Comparison of ENCODE assay signal across 9 cellular contexts in genomic region chr5:149937610-149938009, GRCh38. TPM values are rescaled to one million over a fixed set of nuclear protein-coding genes. Genes with fewer than 3 reads are reported as not detected.
DNase-seq lines count a peak whose midpoint lies in the region; ATAC-seq, FAIRE-seq and TF ChIP-seq lines count a peak whose summit lies in the region.
"Had no signal": no experiment of that assay in that cellular context is flagged by ENCODE, and none has a peak within 500 bp of the region (broad histone marks: within the 10 kb centered on the region; RNA-seq: fewer than 3 reads in every experiment).

No MANE protein-coding gene starts in this region.

- peaks cover 2% of the 10 kb centered on the region for H3K4me1 Mint-ChIP-seq in glutamatergic neuron (ENCODE audit: low read depth, unreplicated experiment)

- intact Hi-C loops in right cardiac atrium (cut with DNase I): no loop called here

- H3K27ac Mint-ChIP-seq in glutamatergic neuron (ENCODE audit: unreplicated experiment): no peak overlapping the region

- WGBS in right cardiac atrium: 79% methylated on average over 1 of the region's 1 CpG

- DNase-seq in cardiac muscle cell (ENCODE audit: low read depth in 1 of 2, low spot score in 1 of 2) (no peak), right cardiac atrium (no peak), NCI-H510A treated with DMSO at 0.1 percent for 48 hours (lab: John Stamatoyannopoulos, UW) (peak; percentile 97), bronchial epithelial cell (ENCODE audit: low read depth) (peak; percentile 87), thoracic aorta (ENCODE audit: low spot score) (no peak), GM12891 (ENCODE audit: insufficient read length, low spot score) (no peak), glutamatergic neuron (no peak)
- DNase-seq in activated CD4-positive, CD25-positive, alpha-beta regulatory T cell treated with anti-CD3 and anti-CD28 coated beads, Interleukin-2, amount 50 U/mL, for 72 hours: no peak

- no peak for TF ChIP-seq POLR2A in GM12891 (IDR thresholded peaks at IDR 0.05; ENCODE audit: low read depth, low read length)

- ATAC-seq in right cardiac atrium: no peak
- ATAC-seq in thoracic aorta (ENCODE audit: insufficient number of reproducible peaks, low FRiP score, low read depth): no peak

- H3K9me3 ChIP-seq in cardiac muscle cell (ENCODE audit: low read depth) (no peaks in the 10 kb centered on the region), right cardiac atrium (ENCODE audit: control insufficient read depth, low read length) (no peaks in the 10 kb centered on the region), thoracic aorta (no peaks in the 10 kb centered on the region)

- H3K4me1 ChIP-seq in cardiac muscle cell (ENCODE audit: low read depth) (peaks cover 20% of the 10 kb centered on the region), right cardiac atrium (ENCODE audit: control insufficient read depth, insufficient read depth, low read length) (no peaks in the 10 kb centered on the region), thoracic aorta (ENCODE audit: control insufficient read depth in 1 of 2, low read depth in 2 of 2) (peaks cover 27 to 55% of the 10 kb centered on the region in 2 donors)

- H3K27me3 Mint-ChIP-seq in glutamatergic neuron (ENCODE audit: unreplicated experiment): peaks cover 6% of the 10 kb centered on the region

- peak overlapping the region; percentile 73 for H3K27ac ChIP-seq in cardiac muscle cell
- H3K27ac ChIP-seq in right cardiac atrium (ENCODE audit: low read length): no peak overlapping the region
- peak overlapping the region; percentile 60 to 79 for H3K27ac ChIP-seq in thoracic aorta

- H3K4me3 ChIP-seq in cardiac muscle cell (no peak overlapping the region), right cardiac atrium (ENCODE audit: low read length) (no peak overlapping the region), bronchial epithelial cell (ENCODE audit: low read depth, low read length) (no peak overlapping the region), thoracic aorta (no peak overlapping the region)

- no peak for TF ChIP-seq CTCF in cardiac muscle cell (IDR thresholded peaks at IDR 0.05; ENCODE audit: low read depth, low read length)
- no peak for TF ChIP-seq CTCF in bronchial epithelial cell (IDR thresholded peaks at IDR 0.05; ENCODE audit: insufficient read depth, low read length, severe bottlenecking)
- TF ChIP-seq CTCF in thoracic aorta (IDR thresholded peaks at IDR 0.05): no peak
- TF ChIP-seq CTCF in glutamatergic neuron (IDR thresholded peaks at IDR 0.05; ENCODE audit: partially characterized antibody, unreplicated experiment): no peak

- no peaks in the 10 kb centered on the region for H3K27me3 ChIP-seq in cardiac muscle cell
- H3K27me3 ChIP-seq in right cardiac atrium (ENCODE audit: control insufficient read depth, insufficient read depth): no peaks in the 10 kb centered on the region
- no peaks in the 10 kb centered on the region for H3K27me3 ChIP-seq in bronchial epithelial cell (ENCODE audit: control insufficient read depth, insufficient read depth, low read length)
- no peaks in the 10 kb centered on the region for H3K27me3 ChIP-seq in thoracic aorta (replicated peaks; ENCODE audit: insufficient read depth)

- H3K36me3 ChIP-seq in cardiac muscle cell: no peaks in the 10 kb centered on the region
- no peaks in the 10 kb centered on the region for H3K36me3 ChIP-seq in bronchial epithelial cell (ENCODE audit: control insufficient read depth, insufficient read depth, low read length)
- no peaks in the 10 kb centered on the region for H3K36me3 ChIP-seq in thoracic aorta

- H3K36me3 Mint-ChIP-seq in glutamatergic neuron (ENCODE audit: unreplicated experiment): no peaks in the 10 kb centered on the region

- FAIRE-seq in bronchial epithelial cell (lab: Jason Lieb, UNC): no peak
- no peak for FAIRE-seq in GM12891 (lab: Jason Lieb, UNC)

- no peak overlapping the region for H3K4me3 Mint-ChIP-seq in glutamatergic neuron (ENCODE audit: unreplicated experiment)

- H3K9me3 Mint-ChIP-seq in glutamatergic neuron (ENCODE audit: unreplicated experiment): no peaks in the 10 kb centered on the region

TF ChIP-seq in GM12891, 5 proteins besides CTCF, POLR2A, EP300 and RAD21:
- TF ChIP-seq POLR2AphosphoS5 (IDR thresholded peaks at IDR 0.05; ENCODE audit: low read depth, low read length): no peak
- no peak for TF ChIP-seq POU2F2 (IDR thresholded peaks at IDR 0.05; ENCODE audit: low read depth, low read length)
- no peak for TF ChIP-seq PAX5 (IDR thresholded peaks at IDR 0.05; ENCODE audit: insufficient read depth, low read length, severe bottlenecking)
- TF ChIP-seq TAF1 (IDR thresholded peaks at IDR 0.05; ENCODE audit: low read depth, low read length): no peak
- no peak for TF ChIP-seq SPI1 (IDR thresholded peaks at IDR 0.05; ENCODE audit: low read depth, low read length)

RNA-seq across cellular contexts. Expression of gene PDE6A, which starts 7.0 kb away (rescaled TPM):
- 0.21 TPM in 1 of 2 replicates, not detected in the other for total RNA-seq in cardiac muscle cell
- not detected in 2 replicates for polyA plus RNA-seq in cardiac muscle cell
- under 1 TPM in 2 of 4 donors, not detected in 2; 0.06 to 0.11 TPM for total RNA-seq in right cardiac atrium
- 0.07 TPM for polyA plus RNA-seq in right cardiac atrium
- not detected in 2 replicates for total RNA-seq in bronchial epithelial cell
- total RNA-seq in thoracic aorta: not detected
- 0.03 TPM for polyA plus RNA-seq in GM12891 (2012; ENCODE audit: low read depth, missing spikeins)
- not detected for total RNA-seq in glutamatergic neuron (ENCODE audit: unreplicated experiment)
- total RNA-seq: glomerular endothelial cell had no signal

RNA-seq across cellular contexts. Expression of gene SLC26A2, which starts 22.9 kb away (rescaled TPM):
- 6.8 and 7.0 TPM in 2 replicates for total RNA-seq in cardiac muscle cell
- 3.8 and 4.4 TPM in 2 replicates for polyA plus RNA-seq in cardiac muscle cell
- 10 to 100 TPM in 1 of 4 donors, 1 to 10 TPM in 3; 5.1 to 10.4 (median 6.5) TPM for total RNA-seq in right cardiac atrium
- 2.2 TPM for polyA plus RNA-seq in right cardiac atrium
- 1.8 TPM in 2 replicates for total RNA-seq in bronchial epithelial cell
- 10 to 100 TPM; 16.9 to 32.0 TPM for total RNA-seq in thoracic aorta
- polyA plus RNA-seq in GM12891 (2012; ENCODE audit: low read depth, missing spikeins): 0.89 TPM
- total RNA-seq in glutamatergic neuron (ENCODE audit: unreplicated experiment): 4.7 TPM

Comparison
In these comparisons a context has a peak if more than half of its experiments do, and no peak if none do; other contexts are left out.
1. DNase-seq: peak in NCI-H510A treated with DMSO at 0.1 percent for 48 hours (single experiment) and bronchial epithelial cell (single experiment); none in cardiac muscle cell (0 of 2), right cardiac atrium (0 of 3), thoracic aorta (single experiment), GM12891 (single experiment), glutamatergic neuron (single experiment) and activated CD4-positive, CD25-positive, alpha-beta regulatory T cell treated with anti-CD3 and anti-CD28 coated beads, Interleukin-2, amount 50 U/mL, for 72 hours (single experiment).